In the genomic region with DNA sequence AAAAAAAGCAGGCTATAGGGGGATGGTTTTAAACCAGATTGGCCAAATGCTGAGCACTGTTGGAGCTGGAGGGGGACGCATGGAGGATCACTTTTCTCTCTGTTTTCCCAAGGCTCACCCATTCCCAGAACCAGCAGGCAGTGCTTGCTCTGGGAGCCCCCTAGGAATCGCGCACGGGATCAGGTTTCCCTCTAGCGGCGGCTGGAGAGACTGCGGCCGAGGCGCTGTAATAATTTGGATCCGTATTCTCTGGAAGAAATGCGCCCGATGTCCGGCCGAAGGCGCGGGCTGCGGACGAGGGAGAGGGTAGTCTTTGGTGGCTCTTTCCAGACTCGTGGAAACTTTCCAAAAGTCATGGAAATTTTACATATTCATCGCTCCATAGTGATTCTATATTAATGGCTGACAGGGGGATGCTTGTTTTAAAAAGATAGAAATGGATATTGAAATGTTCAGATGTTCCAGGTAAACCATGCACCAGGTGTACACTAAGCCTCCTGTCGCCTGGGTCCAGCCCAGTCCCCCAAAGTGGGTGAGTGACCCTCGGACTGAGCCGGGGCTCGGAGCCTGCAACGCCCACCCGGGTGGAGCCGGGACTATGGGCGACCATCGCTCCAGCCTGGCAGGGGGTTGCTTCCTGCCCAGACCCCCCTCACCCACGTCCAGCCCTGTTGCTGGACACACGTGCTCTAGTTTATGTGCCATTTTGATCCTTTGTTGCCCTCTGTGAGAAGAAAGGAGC, we compare ENCODE assay signal across 8 cellular contexts.
A peak's percentile ranks its signal among the peaks of the same experiment; 100 is the strongest.
DNase-seq lines count a peak whose midpoint lies in the region; ATAC-seq and TF ChIP-seq lines count a peak whose summit lies in the region.

No MANE protein-coding gene starts in this region.

- ATAC-seq in GM19351 (IDR thresholded peaks at IDR 0.05; ENCODE audit: unreplicated experiment) (peak; percentile 66), GM19328 (IDR thresholded peaks at IDR 0.05; ENCODE audit: unreplicated experiment) (no peak), GM19324 (IDR thresholded peaks at IDR 0.05; ENCODE audit: low FRiP score, unreplicated experiment) (no peak)

- peak; percentile 8 for DNase-seq in NCI-H2196 treated with DMSO at 0.1 percent for 48 hours (lab: John Stamatoyannopoulos, UW; ENCODE audit: unreplicated experiment)
- DNase-seq in activated T-cell treated with anti-CD3 and anti-CD28 coated beads for 48 hours (ENCODE audit: low read depth): peak; percentile 18
- peak; percentile 61 to 86 for DNase-seq in cardiac muscle cell (ENCODE audit: low read depth in 1 of 2, low spot score in 1 of 2)
- DNase-seq in prostate gland (ENCODE audit: low spot score): peak; percentile 10

- H3K27me3 ChIP-seq in cardiac muscle cell: peaks cover 32% of the 10 kb centered on the region
- no peaks in the 10 kb centered on the region for H3K27me3 ChIP-seq in prostate gland (replicated peaks; ENCODE audit: insufficient read depth)

- intact Hi-C loops in prostate gland (cut with DNase I): no loop called here

- no peak for TF ChIP-seq POLR2A in prostate gland (IDR thresholded peaks at IDR 0.05)

- H3K4me3 ChIP-seq in cardiac muscle cell: no peak overlapping the region
- H3K4me3 ChIP-seq in prostate gland: no peak overlapping the region

- H3K9me3 ChIP-seq in cardiac muscle cell (ENCODE audit: low read depth) (no peaks in the 10 kb centered on the region), prostate gland (no peaks in the 10 kb centered on the region)

- 11% methylated on average over 31 of the region's 31 CpGs for WGBS in prostate gland

- H3K36me3 ChIP-seq in cardiac muscle cell (no peaks in the 10 kb centered on the region), prostate gland (no peaks in the 10 kb centered on the region)

- H3K4me1 ChIP-seq in cardiac muscle cell (ENCODE audit: low read depth): no peaks in the 10 kb centered on the region
- no peaks in the 10 kb centered on the region for H3K4me1 ChIP-seq in prostate gland (replicated peaks)

- H3K27ac ChIP-seq in C4-2B (no peak overlapping the region), cardiac muscle cell (no peak overlapping the region), prostate gland (no peak overlapping the region)

- peak; percentile 96 for TF ChIP-seq CTCF in C4-2B (conservative IDR thresholded peaks at IDR 0.05)
- peak; percentile 97 for TF ChIP-seq CTCF in cardiac muscle cell (IDR thresholded peaks at IDR 0.05; ENCODE audit: low read depth, low read length)
- TF ChIP-seq CTCF in prostate gland (IDR thresholded peaks at IDR 0.05): peak; percentile 44 to 65 (median 56)

Comparison
In these comparisons a context has a peak if more than half of its experiments do, and no peak if none do; other contexts are left out.
1. DNase-seq: peak in every context shown above with its lines; median percentile 74 in cardiac muscle cell; 18 in activated T-cell treated with anti-CD3 and anti-CD28 coated beads for 48 hours; 10 in prostate gland; 8 in NCI-H2196 treated with DMSO at 0.1 percent for 48 hours.